ENCODE assay signal across 8 cellular contexts in genomic region chr18:79405781-79406575, GRCh38. TPM values are rescaled to one million over a fixed set of nuclear protein-coding genes. Genes with fewer than 3 reads are reported as not detected.
A peak's percentile ranks its signal among the peaks of the same experiment; 100 is the strongest.
DNase-seq lines count a peak whose midpoint lies in the region; ATAC-seq and TF ChIP-seq lines count a peak whose summit lies in the region.

No MANE protein-coding gene starts in this region.

- H3K4me2 ChIP-seq in hepatocyte = no peak overlapping the region

- H3K27me3 ChIP-seq in right lobe of liver = no peaks in the 10 kb centered on the region
- no peaks in the 10 kb centered on the region for H3K27me3 ChIP-seq in hepatocyte

- intact Hi-C loops in right lobe of liver (cut with DNase I) = no loop called here

- TF ChIP-seq POLR2A in right lobe of liver (IDR thresholded peaks at IDR 0.05) = no peak

- no peaks in the 10 kb centered on the region for H4K20me1 ChIP-seq in hepatocyte (ENCODE audit: insufficient read depth, poor library complexity, severe bottlenecking)

- peak overlapping the region in 2 of 3 donors; percentile 54 to 84 for H3K27ac ChIP-seq in right lobe of liver
- no peak overlapping the region for H3K27ac ChIP-seq in hepatocyte

- H3K79me2 ChIP-seq in hepatocyte = no peaks in the 10 kb centered on the region

- H3K9me3 ChIP-seq in right lobe of liver (no peaks in the 10 kb centered on the region), hepatocyte (ENCODE audit: low read depth) (no peaks in the 10 kb centered on the region)

- TF ChIP-seq CTCF in right lobe of liver (IDR thresholded peaks at IDR 0.05) (no peak), hepatocyte (IDR thresholded peaks at IDR 0.05; ENCODE audit: poor library complexity) (no peak)

- no peaks in the 10 kb centered on the region for H3K9me2 ChIP-seq in hepatocyte (replicated peaks; ENCODE audit: insufficient read depth)

- H3K36me3 ChIP-seq in right lobe of liver (no peaks in the 10 kb centered on the region), hepatocyte (replicated peaks; ENCODE audit: insufficient read depth, low read depth) (no peaks in the 10 kb centered on the region)

- H3K4me3 ChIP-seq in right lobe of liver (no peak overlapping the region), hepatocyte (no peak overlapping the region)

- DNase-seq in GF-D8 (lab: John Stamatoyannopoulos, UW) = peak; percentile 85
- peak; percentile 85 for DNase-seq in NOMO-1 treated with dmso at 0.1 percent for 144 hours (lab: John Stamatoyannopoulos, UW; ENCODE audit: unreplicated experiment)
- peak; percentile 73 for DNase-seq in activated T-helper 9 cell treated with anti-CD3 and anti-CD28 coated beads, Interleukin-2, amount 50 U/mL, for 16 hours (ENCODE audit: low read depth)
- peak in 2 of 3 donors; percentile 79 for DNase-seq in right lobe of liver
- DNase-seq in stimulated activated CD8-positive, alpha-beta memory T cell treated with anti-CD3 and anti-CD28 coated beads, Interleukin-4, amount 100 ng/mL, for 4 hours (ENCODE audit: low read depth in 2 of 2, low spot score in 1 of 2) = peak; percentile 69 to 76
- no peak for DNase-seq in HT-29 (ENCODE audit: low spot score)
- no peak for DNase-seq in hepatocyte (ENCODE audit: low spot score)

- peak; percentile 72 for ATAC-seq in GM21717 (IDR thresholded peaks at IDR 0.05; ENCODE audit: unreplicated experiment)
- ATAC-seq in right lobe of liver = peak; percentile 58 to 75 (median 66)

- WGBS in right lobe of liver (ENCODE audit: insufficient coverage, low coverage, low lambda C conversion rate, missing lambda C conversion rate) = 43% methylated on average over 7 of the region's 27 CpGs
- 86% methylated on average over 27 of the region's 27 CpGs for WGBS in hepatocyte (ENCODE audit: low lambda C conversion rate, missing lambda C conversion rate)

- no peaks in the 10 kb centered on the region for H3K4me1 ChIP-seq in right lobe of liver
- no peaks in the 10 kb centered on the region for H3K4me1 ChIP-seq in hepatocyte (ENCODE audit: insufficient read depth)

- H2AFZ ChIP-seq in hepatocyte = no peak overlapping the region

RNA-seq across cellular contexts. Expression of gene NFATC1, which starts 10.2 kb away (rescaled TPM):
- 1 to 10 TPM in 5 of 6 experiments, under 1 TPM in 1; 1.00 to 4.3 (median 2.9) TPM for total RNA-seq in right lobe of liver
- not detected in 2 replicates for total RNA-seq in HT-29 (2014; rRNA removed; shearing (Covaris generic))
- 0.60 and 4.2 TPM in 2 replicates for total RNA-seq in hepatocyte
- 11.3 and 14.7 TPM in 2 replicates for polyA plus RNA-seq in hepatocyte

Comparison
In these comparisons a context has a peak if more than half of its experiments do, and no peak if none do; other contexts are left out.
1. DNase-seq: peak in GF-D8 (single experiment), NOMO-1 treated with dmso at 0.1 percent for 144 hours (single experiment), activated T-helper 9 cell treated with anti-CD3 and anti-CD28 coated beads, Interleukin-2, amount 50 U/mL, for 16 hours (single experiment), right lobe of liver (2 of 3) and stimulated activated CD8-positive, alpha-beta memory T cell treated with anti-CD3 and anti-CD28 coated beads, Interleukin-4, amount 100 ng/mL, for 4 hours (2 of 2); none in HT-29 (single experiment) and hepatocyte (single experiment).